22 cellular contexts compared by ENCODE assay signal in genomic region chr19:34661357-34661756, GRCh38. TPM values are rescaled to one million over a fixed set of nuclear protein-coding genes. Genes with fewer than 3 reads are reported as not detected.
A peak's percentile ranks its signal among the peaks of the same experiment; 100 is the strongest.
DNase-seq lines count a peak whose midpoint lies in the region; ATAC-seq and TF ChIP-seq lines count a peak whose summit lies in the region.
"Had no signal": no experiment of that assay in that cellular context is flagged by ENCODE, and none has a peak within 500 bp of the region (broad histone marks: within the 10 kb centered on the region; RNA-seq: fewer than 3 reads in every experiment).

No MANE protein-coding gene starts in this region.

- intact Hi-C loops in upper lobe of right lung (cut with DNase I): no loop called here

- H3K4me3 ChIP-seq in upper lobe of right lung: no peak overlapping the region
- H3K4me3 ChIP-seq: BLaER1 treated with 17β-estradiol and CSF1 and Interleukin-3, amounts not matched to agents 10 nM and 100 nM had no signal

- H3K4me3 Mint-ChIP-seq in effector memory CD8-positive, alpha-beta T cell: no peak overlapping the region
- H3K4me3 Mint-ChIP-seq: H9, IgD-negative memory B cell had no signal

- peaks cover 6% of the 10 kb centered on the region for H3K4me1 ChIP-seq in upper lobe of right lung

- no peak overlapping the region for H3K27ac Mint-ChIP-seq in effector memory CD8-positive, alpha-beta T cell
- H3K27ac Mint-ChIP-seq: H9, IgD-negative memory B cell had no signal

- peaks cover 8 to 9% of the 10 kb centered on the region in 2 donors for H3K4me1 Mint-ChIP-seq in effector memory CD8-positive, alpha-beta T cell (ENCODE audit: low read depth in 2 of 2)

- H3K36me3 Mint-ChIP-seq in effector memory CD8-positive, alpha-beta T cell (ENCODE audit: insufficient read depth): no peaks in the 10 kb centered on the region

- TF ChIP-seq CTCF in VCaP (conservative IDR thresholded peaks at IDR 0.05) (no peak), upper lobe of right lung (IDR thresholded peaks at IDR 0.05) (no peak)

- DNase-seq in NCI-H1092 treated with DMSO at 0.1 percent for 48 hours (lab: John Stamatoyannopoulos, UW) (peak; percentile 10), NCI-H1092 (lab: John Stamatoyannopoulos, UW) (no peak), left lobe of liver (ENCODE audit: low spot score) (peak; percentile 82), upper lobe of right lung (no peak)
- no peak for DNase-seq in effector memory CD8-positive, alpha-beta T cell
- DNase-seq: 8988T, DMS153, EL, H9, MV-4-11, NCI-H146, NCI-H2107, NCI-H226, NCI-H774, SHP77 had no signal

- no peaks in the 10 kb centered on the region for H3K9me3 Mint-ChIP-seq in effector memory CD8-positive, alpha-beta T cell

- ATAC-seq in left lobe of liver: peak; percentile 86
- peak; percentile 81 for ATAC-seq in upper lobe of right lung
- no peak for ATAC-seq in GM19467 (IDR thresholded peaks at IDR 0.05; ENCODE audit: unreplicated experiment)
- ATAC-seq in effector memory CD8-positive, alpha-beta T cell (replicated peaks): no peak
- ATAC-seq in HG02870 (IDR thresholded peaks at IDR 0.05; ENCODE audit: unreplicated experiment): no peak
- ATAC-seq: Panc1 had no signal

- H3K27ac ChIP-seq in VCaP (peak overlapping the region; percentile 56), upper lobe of right lung (peak overlapping the region; percentile 17)
- H3K27ac ChIP-seq: BLaER1 treated with 17β-estradiol and CSF1 and Interleukin-3, amounts not matched to agents 10 nM and 100 nM had no signal

- no peaks in the 10 kb centered on the region for H3K9me3 ChIP-seq in upper lobe of right lung

- no peaks in the 10 kb centered on the region for H3K36me3 ChIP-seq in upper lobe of right lung
- H3K36me3 ChIP-seq: BLaER1 treated with 17β-estradiol and CSF1 and Interleukin-3, amounts not matched to agents 10 nM and 100 nM had no signal

- no peaks in the 10 kb centered on the region for H3K27me3 ChIP-seq in upper lobe of right lung
- H3K27me3 ChIP-seq: BLaER1 treated with 17β-estradiol and CSF1 and Interleukin-3, amounts not matched to agents 10 nM and 100 nM had no signal

- H3K27me3 Mint-ChIP-seq in effector memory CD8-positive, alpha-beta T cell: peaks cover 15 to 28% of the 10 kb centered on the region in 2 donors

RNA-seq across cellular contexts. Expression of gene SCGB2B2, which starts 15.6 kb away (rescaled TPM):
- total RNA-seq in left lobe of liver (1.1 TPM), upper lobe of right lung (0.58 TPM)
- total RNA-seq: H9, LHCN-M2 had no signal

RNA-seq across cellular contexts. Expression of gene ZNF302, which starts 16.1 kb away (rescaled TPM):
- 13.9 TPM for total RNA-seq in left lobe of liver
- 28.2 TPM for total RNA-seq in upper lobe of right lung

Comparison
In these comparisons a context has a peak if more than half of its experiments do, and no peak if none do; other contexts are left out.
1. DNase-seq: peak in NCI-H1092 treated with DMSO at 0.1 percent for 48 hours (single experiment) and left lobe of liver (single experiment); none in NCI-H1092 (single experiment), upper lobe of right lung (single experiment) and effector memory CD8-positive, alpha-beta T cell (0 of 3).
2. ATAC-seq: peak in left lobe of liver (single experiment) and upper lobe of right lung (single experiment); none in GM19467 (single experiment), effector memory CD8-positive, alpha-beta T cell (single experiment) and HG02870 (single experiment).